1 cellular context compared by ENCODE assay signal in genomic region chr13:44452418-44452817, GRCh38.
TF ChIP-seq lines count a peak whose summit lies in the region.

No MANE protein-coding gene starts in this region.

TF ChIP-seq in GM23338, 12 proteins besides CTCF, POLR2A, EP300 and RAD21 (continued from another document):
- TF ChIP-seq REST (IDR thresholded peaks at IDR 0.05; ENCODE audit: unreplicated experiment) (no peak), POLR2AphosphoS5 (IDR thresholded peaks at IDR 0.05; ENCODE audit: low read depth) (no peak), EZH2 (IDR thresholded peaks at IDR 0.05; ENCODE audit: low read depth, unreplicated experiment) (no peak), EZH2phosphoT487 (IDR thresholded peaks at IDR 0.05; ENCODE audit: unreplicated experiment) (no peak)
- TF ChIP-seq, protein P1, sequence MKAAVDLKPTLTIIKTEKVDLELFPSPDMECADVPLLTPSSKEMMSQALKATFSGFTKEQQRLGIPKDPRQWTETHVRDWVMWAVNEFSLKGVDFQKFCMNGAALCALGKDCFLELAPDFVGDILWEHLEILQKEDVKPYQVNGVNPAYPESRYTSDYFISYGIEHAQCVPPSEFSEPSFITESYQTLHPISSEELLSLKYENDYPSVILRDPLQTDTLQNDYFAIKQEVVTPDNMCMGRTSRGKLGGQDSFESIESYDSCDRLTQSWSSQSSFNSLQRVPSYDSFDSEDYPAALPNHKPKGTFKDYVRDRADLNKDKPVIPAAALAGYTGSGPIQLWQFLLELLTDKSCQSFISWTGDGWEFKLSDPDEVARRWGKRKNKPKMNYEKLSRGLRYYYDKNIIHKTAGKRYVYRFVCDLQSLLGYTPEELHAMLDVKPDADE (IDR thresholded peaks at IDR 0.05) = no peak
